Comparison of ENCODE assay signal across 8 cellular contexts in genomic region chr14:81401420-81402122, GRCh38. TPM values are rescaled to one million over a fixed set of nuclear protein-coding genes. Genes with fewer than 3 reads are reported as not detected.
DNase-seq lines count a peak whose midpoint lies in the region; ATAC-seq, FAIRE-seq and TF ChIP-seq lines count a peak whose summit lies in the region.

No MANE protein-coding gene starts in this region.

- peak overlapping the region in 2 of 3 donors; percentile 3 to 11 for H3K4me3 ChIP-seq in skeletal muscle tissue (ENCODE audit: low read length in 3 of 3)

- CTCF ChIA-PET in MCF 10A (lab: Yijun Ruan, JAX), result interaction anchor here (1.0 to 2.1 kb wide), 3 partner anchors 51 to 132 kb away, joined by 3 to 16 read pairs (median 6); no protein-coding TSS in a partner anchor

- no peak for FAIRE-seq in D721Med (lab: Jason Lieb, UNC)

- no peak overlapping the region for H3K9ac ChIP-seq in skeletal muscle tissue (ENCODE audit: low read depth in 1 of 3, low read length in 3 of 3)

- POLR2A ChIA-PET in MCF 10A (lab: Yijun Ruan, JAX), result interaction anchor here (0.6 to 6.3 kb wide), 30 partner anchors 8 to 184 kb away, joined by 3 to 78 read pairs (median 7); partner anchors contain the start of gene GTF2A1

- H3K36me3 ChIP-seq in skeletal muscle tissue (ENCODE audit: control insufficient read depth in 3 of 3, insufficient read depth in 3 of 3, low read length in 3 of 3), result peaks cover 0 to 4% (median 0%) of the 10 kb centered on the region in 3 donors

- peaks cover 35% of the 10 kb centered on the region for H3K4me1 Mint-ChIP-seq in MCF 10A (ENCODE audit: insufficient read depth, unreplicated experiment)

- no peaks in the 10 kb centered on the region for H3K27me3 ChIP-seq in skeletal muscle tissue (ENCODE audit: control insufficient read depth in 3 of 3, insufficient read depth in 3 of 3, low read length in 3 of 3)

- DNase-seq in MCF 10A (ENCODE audit: unreplicated experiment), result peak; percentile 91
- no peak for DNase-seq in effector CD8-positive, alpha-beta T cell (lab: John Stamatoyannopoulos, UW)
- DNase-seq in NCI-H2196 treated with DMSO at 0.1 percent for 48 hours (lab: John Stamatoyannopoulos, UW; ENCODE audit: unreplicated experiment), result no peak
- DNase-seq in GM20000 (ENCODE audit: low spot score), result no peak
- DNase-seq in D721Med (ENCODE audit: insufficient read length, low spot score), result no peak

- H3K27ac Mint-ChIP-seq in MCF 10A (ENCODE audit: low read depth, unreplicated experiment), result peak overlapping the region; percentile 99

- H3K4me1 ChIP-seq in skeletal muscle tissue (ENCODE audit: control insufficient read depth in 3 of 3, insufficient read depth in 3 of 3, low read length in 3 of 3), result peaks cover 25 to 34% (median 28%) of the 10 kb centered on the region in 3 donors

- no peaks in the 10 kb centered on the region for H3K27me3 Mint-ChIP-seq in MCF 10A (ENCODE audit: insufficient read depth, unreplicated experiment)

- no peaks in the 10 kb centered on the region for H3K9me3 ChIP-seq in skeletal muscle tissue (ENCODE audit: control insufficient read depth in 3 of 3, low read length in 3 of 3)

- TF ChIP-seq CTCF in MCF 10A (IDR thresholded peaks at IDR 0.05; ENCODE audit: unreplicated experiment) (no peak), GM20000 (IDR thresholded peaks at IDR 0.05; ENCODE audit: extremely low read depth, missing control alignments) (no peak), D721Med (IDR thresholded peaks at IDR 0.05; ENCODE audit: insufficient read depth, missing control alignments) (no peak)

- intact Hi-C loops in MCF 10A (cut with micrococcal nuclease), result loop anchor here (1.0 to 2.0 kb wide), 4 partner anchors 34 to 180 kb away; no protein-coding TSS in a partner anchor

- H3K36me3 Mint-ChIP-seq in MCF 10A (ENCODE audit: insufficient read depth, unreplicated experiment), result peaks cover 7% of the 10 kb centered on the region

- no TSS peak for BruUV-seq in MCF 10A (replicated peaks; lab: Mats Ljungman, UMichigan)

- peak overlapping the region; percentile 35 for H3K4me3 Mint-ChIP-seq in MCF 10A (ENCODE audit: unreplicated experiment)

- peak overlapping the region; percentile 78 for H3K27ac ChIP-seq in skeletal muscle tissue (ENCODE audit: low read depth, low read length)

- ATAC-seq in GM18868 (IDR thresholded peaks at IDR 0.05; ENCODE audit: unreplicated experiment), result peak; percentile 75
- ATAC-seq in HG03469 (IDR thresholded peaks at IDR 0.05; ENCODE audit: unreplicated experiment), result peak; percentile 41

- no peaks in the 10 kb centered on the region for H3K9me3 Mint-ChIP-seq in MCF 10A (ENCODE audit: unreplicated experiment)

RNA-seq across cellular contexts. Expression of gene STON2, which starts 1.4 kb away (rescaled TPM):
- 20.9 and 23.5 TPM in 2 replicates for total RNA-seq in MCF 10A (2022)
- 30.8 TPM for total RNA-seq in skeletal muscle tissue
